In genomic region chr2:156110890-156111289, GRCh38 we compare ENCODE assay signal across 9 cellular contexts.
DNase-seq lines count a peak whose midpoint lies in the region; ATAC-seq and TF ChIP-seq lines count a peak whose summit lies in the region.
"Had no signal": no experiment of that assay in that cellular context is flagged by ENCODE, and none has a peak within 500 bp of the region (broad histone marks: within the 10 kb centered on the region; RNA-seq: fewer than 3 reads in every experiment).

No MANE protein-coding gene starts in this region.

- CTCF ChIA-PET in Caco-2 (lab: Charles Lee) (no interaction called here), PC-3 (lab: Charles Lee) (interaction anchor here (0.7 kb wide), 2 partner anchors 105 to 767 kb away, joined by 6 to 8 read pairs; no protein-coding TSS in a partner anchor)

- no peaks in the 10 kb centered on the region for H4K20me1 ChIP-seq in PC-3 (ENCODE audit: low read length)

- no peaks in the 10 kb centered on the region for H3K36me3 Mint-ChIP-seq in Caco-2 (ENCODE audit: insufficient read depth, unreplicated experiment)
- no peaks in the 10 kb centered on the region for H3K36me3 Mint-ChIP-seq in immature natural killer cell

- H3K27me3 Mint-ChIP-seq in Caco-2 (ENCODE audit: insufficient read depth, unreplicated experiment) (no peaks in the 10 kb centered on the region), immature natural killer cell (ENCODE audit: low read depth in 3 of 3) (peaks cover 2 to 6% (median 2%) of the 10 kb centered on the region in 3 donors)

- ATAC-seq in GM19023 (IDR thresholded peaks at IDR 0.05; ENCODE audit: unreplicated experiment): peak; percentile 97
- peak; percentile 97 for ATAC-seq in HG03060 (IDR thresholded peaks at IDR 0.05; ENCODE audit: low read depth, unreplicated experiment)
- peak; percentile 28; the same call in 1 of the 2 replicates for ATAC-seq in PC-3
- ATAC-seq in left colon: peak; percentile 91
- ATAC-seq in left ventricle myocardium superior: no peak

- BruUV-seq in Caco-2 (replicated peaks; lab: Mats Ljungman, UMichigan): no TSS peak
- no TSS peak for BruUV-seq in PC-3 (replicated peaks; lab: Mats Ljungman, UMichigan)

- H3K27me3 ChIP-seq in Caco-2 (replicated peaks; ENCODE audit: control insufficient read depth, insufficient read depth, low read length) (no peaks in the 10 kb centered on the region), PC-3 (ENCODE audit: low read length) (no peaks in the 10 kb centered on the region)

- H3K36me3 ChIP-seq in Caco-2 (ENCODE audit: control insufficient read depth, insufficient read depth, low read length): no peaks in the 10 kb centered on the region; the same call in 1 of the 2 replicates
- H3K36me3 ChIP-seq in PC-3 (ENCODE audit: low read depth, low read length): no peaks in the 10 kb centered on the region

- peak in 1 of 2 experiments; percentile 32 for TF ChIP-seq CTCF in Caco-2 (IDR thresholded peaks at IDR 0.05; ENCODE audit: insufficient read depth in 1 of 2, low read depth in 1 of 2, low read length in 1 of 2, severe bottlenecking in 1 of 2, unreplicated experiment in 1 of 2)
- peak; percentile 57 for TF ChIP-seq CTCF in PC-3 (conservative IDR thresholded peaks at IDR 0.05; ENCODE audit: low read depth, low read length)

- H3K4me1 ChIP-seq in Caco-2 (no peaks in the 10 kb centered on the region), PC-3 (ENCODE audit: insufficient read depth, low read length) (peaks cover 13% of the 10 kb centered on the region)
- H3K4me1 ChIP-seq: parathyroid adenoma had no signal

- H3K4me1 Mint-ChIP-seq in Caco-2 (ENCODE audit: low read depth, unreplicated experiment) (no peaks in the 10 kb centered on the region), immature natural killer cell (no peaks in the 10 kb centered on the region)

- H3K27ac Mint-ChIP-seq in Caco-2 (ENCODE audit: unreplicated experiment): no peak overlapping the region
- no peak overlapping the region for H3K27ac Mint-ChIP-seq in immature natural killer cell

- H3K27ac ChIP-seq in PC-3 (ENCODE audit: low read length): no peak overlapping the region
- H3K27ac ChIP-seq: parathyroid adenoma had no signal

- H3K4me3 Mint-ChIP-seq in Caco-2 (ENCODE audit: unreplicated experiment): no peak overlapping the region
- no peak overlapping the region for H3K4me3 Mint-ChIP-seq in immature natural killer cell

- no peaks in the 10 kb centered on the region for H3F3A ChIP-seq in PC-3 (ENCODE audit: low read length, unreplicated experiment)

- H3K4me3 ChIP-seq in Caco-2 (ENCODE audit: low read depth, low read length) (no peak overlapping the region), PC-3 (ENCODE audit: low read length) (no peak overlapping the region)

- no peaks in the 10 kb centered on the region for H3K9me3 Mint-ChIP-seq in Caco-2 (ENCODE audit: unreplicated experiment)
- H3K9me3 Mint-ChIP-seq in immature natural killer cell: peaks cover 0 to 2% (median 0%) of the 10 kb centered on the region in 6 donors

- H2AFZ ChIP-seq in PC-3 (ENCODE audit: low read length): no peak overlapping the region
- H2AFZ ChIP-seq: parathyroid adenoma had no signal

- H3K4me2 ChIP-seq in PC-3 (ENCODE audit: low read length): no peak overlapping the region

- POLR2A ChIA-PET in Caco-2 (lab: Charles Lee) (interaction anchor here (0.5 kb wide), 1 partner anchor 402 kb away, joined by 6 read pairs; no protein-coding TSS in a partner anchor), PC-3 (lab: Charles Lee; ENCODE audit: unreplicated experiment) (no interaction called here)

- no peak overlapping the region for H3K9ac ChIP-seq in PC-3 (ENCODE audit: low read length)
- H3K9ac ChIP-seq: parathyroid adenoma had no signal

- no peaks in the 10 kb centered on the region for H3K79me2 ChIP-seq in PC-3 (ENCODE audit: low read length)
- H3K79me2 ChIP-seq: parathyroid adenoma had no signal

- no peaks in the 10 kb centered on the region for H3K9me2 ChIP-seq in PC-3 (replicated peaks; ENCODE audit: low read length)

- peak; percentile 37 to 48 for DNase-seq in Caco-2
- peak; percentile 49 for DNase-seq in PC-3
- peak; percentile 26 to 44 for DNase-seq in left colon
- DNase-seq in immature natural killer cell: no peak
- no peak for DNase-seq in left ventricle myocardium superior
- DNase-seq in NCI-H2171 (lab: John Stamatoyannopoulos, UW): no peak

- no peaks in the 10 kb centered on the region for H3K9me3 ChIP-seq in Caco-2
- no peaks in the 10 kb centered on the region for H3K9me3 ChIP-seq in PC-3 (ENCODE audit: low read length)

- intact Hi-C loops in Caco-2 (cut with micrococcal nuclease; ENCODE audit: unreplicated experiment): loop anchor here (5.0 kb wide), 1 partner anchor 221 kb away; the partner anchor contains the start of gene NR4A2
- intact Hi-C loops in PC-3 (cut with micrococcal nuclease): loop anchor here (10.0 kb wide), 3 partner anchors 196 to 726 kb away; no protein-coding TSS in a partner anchor
- intact Hi-C loops in left colon (cut with DNase I, micrococcal nuclease): no loop called here
- intact Hi-C loops in left ventricle myocardium superior (cut with micrococcal nuclease): no loop called here

Comparison
In these comparisons a context has a peak if more than half of its experiments do, and no peak if none do; other contexts are left out.
1. DNase-seq: peak in Caco-2 (2 of 2), PC-3 (single experiment) and left colon (2 of 2); none in immature natural killer cell (0 of 3), left ventricle myocardium superior (single experiment) and NCI-H2171 (single experiment).
2. intact Hi-C loops: an anchor here in Caco-2 (5.0 kb wide) and PC-3 (10.0 kb wide); none called in left colon and left ventricle myocardium superior.